ENCODE assay signal across 1 cellular context in the genomic region with DNA sequence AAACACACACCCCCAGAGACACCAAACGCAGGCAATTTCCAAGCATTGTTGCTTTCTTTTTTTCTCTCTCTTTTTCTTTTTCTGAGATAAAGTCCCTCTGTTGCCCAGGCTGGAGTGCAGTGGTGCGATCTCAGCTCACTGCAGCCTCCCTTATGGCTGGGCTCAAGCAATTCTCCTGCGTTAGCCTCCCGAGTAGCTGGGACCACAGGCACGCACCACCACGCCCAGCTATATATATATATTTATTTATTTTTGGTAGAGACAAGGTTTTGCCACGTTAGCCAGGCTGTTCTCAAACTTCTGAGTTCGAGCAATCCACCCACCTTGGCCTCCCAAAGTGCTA.
TF ChIP-seq lines count a peak whose summit lies in the region.

No MANE protein-coding gene starts in this region.

TF ChIP-seq in HepG2, 621 proteins besides CTCF, POLR2A, EP300 and RAD21:
- no peak for TF ChIP-seq MTA1 (CRISPR knock-in tag; IDR thresholded peaks at IDR 0.05; ENCODE audit: borderline replicate concordance)
- no peak for TF ChIP-seq ATRX (CRISPR knock-in tag; IDR thresholded peaks at IDR 0.05; ENCODE audit: borderline replicate concordance)
- TF ChIP-seq PAF1 (CRISPR knock-in tag; IDR thresholded peaks at IDR 0.05) = no peak
- TF ChIP-seq ZNF598 (CRISPR knock-in tag; IDR thresholded peaks at IDR 0.05; ENCODE audit: borderline replicate concordance) = no peak
- 0 out of 2 replicates have a peak, but pooled peaks have one; percentile 7 for TF ChIP-seq RCOR2 (CRISPR knock-in tag; IDR thresholded peaks at IDR 0.05)
- TF ChIP-seq KMT2B (CRISPR knock-in tag; IDR thresholded peaks at IDR 0.05) = 0 out of 2 replicates have a peak, but pooled peaks have one; percentile 3
- TF ChIP-seq TAF1 (CRISPR knock-in tag; IDR thresholded peaks at IDR 0.05) = no peak
- TF ChIP-seq, protein P1, sequence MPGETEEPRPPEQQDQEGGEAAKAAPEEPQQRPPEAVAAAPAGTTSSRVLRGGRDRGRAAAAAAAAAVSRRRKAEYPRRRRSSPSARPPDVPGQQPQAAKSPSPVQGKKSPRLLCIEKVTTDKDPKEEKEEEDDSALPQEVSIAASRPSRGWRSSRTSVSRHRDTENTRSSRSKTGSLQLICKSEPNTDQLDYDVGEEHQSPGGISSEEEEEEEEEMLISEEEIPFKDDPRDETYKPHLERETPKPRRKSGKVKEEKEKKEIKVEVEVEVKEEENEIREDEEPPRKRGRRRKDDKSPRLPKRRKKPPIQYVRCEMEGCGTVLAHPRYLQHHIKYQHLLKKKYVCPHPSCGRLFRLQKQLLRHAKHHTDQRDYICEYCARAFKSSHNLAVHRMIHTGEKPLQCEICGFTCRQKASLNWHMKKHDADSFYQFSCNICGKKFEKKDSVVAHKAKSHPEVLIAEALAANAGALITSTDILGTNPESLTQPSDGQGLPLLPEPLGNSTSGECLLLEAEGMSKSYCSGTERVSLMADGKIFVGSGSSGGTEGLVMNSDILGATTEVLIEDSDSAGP (CRISPR knock-in tag; IDR thresholded peaks at IDR 0.05; ENCODE audit: borderline replicate concordance) = no peak
- no peak for TF ChIP-seq ADNP (CRISPR knock-in tag; IDR thresholded peaks at IDR 0.05)
- TF ChIP-seq, protein P2, sequence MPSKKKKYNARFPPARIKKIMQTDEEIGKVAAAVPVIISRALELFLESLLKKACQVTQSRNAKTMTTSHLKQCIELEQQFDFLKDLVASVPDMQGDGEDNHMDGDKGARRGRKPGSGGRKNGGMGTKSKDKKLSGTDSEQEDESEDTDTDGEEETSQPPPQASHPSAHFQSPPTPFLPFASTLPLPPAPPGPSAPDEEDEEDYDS (CRISPR knock-in tag; IDR thresholded peaks at IDR 0.05) = no peak
- TF ChIP-seq, protein P3, sequence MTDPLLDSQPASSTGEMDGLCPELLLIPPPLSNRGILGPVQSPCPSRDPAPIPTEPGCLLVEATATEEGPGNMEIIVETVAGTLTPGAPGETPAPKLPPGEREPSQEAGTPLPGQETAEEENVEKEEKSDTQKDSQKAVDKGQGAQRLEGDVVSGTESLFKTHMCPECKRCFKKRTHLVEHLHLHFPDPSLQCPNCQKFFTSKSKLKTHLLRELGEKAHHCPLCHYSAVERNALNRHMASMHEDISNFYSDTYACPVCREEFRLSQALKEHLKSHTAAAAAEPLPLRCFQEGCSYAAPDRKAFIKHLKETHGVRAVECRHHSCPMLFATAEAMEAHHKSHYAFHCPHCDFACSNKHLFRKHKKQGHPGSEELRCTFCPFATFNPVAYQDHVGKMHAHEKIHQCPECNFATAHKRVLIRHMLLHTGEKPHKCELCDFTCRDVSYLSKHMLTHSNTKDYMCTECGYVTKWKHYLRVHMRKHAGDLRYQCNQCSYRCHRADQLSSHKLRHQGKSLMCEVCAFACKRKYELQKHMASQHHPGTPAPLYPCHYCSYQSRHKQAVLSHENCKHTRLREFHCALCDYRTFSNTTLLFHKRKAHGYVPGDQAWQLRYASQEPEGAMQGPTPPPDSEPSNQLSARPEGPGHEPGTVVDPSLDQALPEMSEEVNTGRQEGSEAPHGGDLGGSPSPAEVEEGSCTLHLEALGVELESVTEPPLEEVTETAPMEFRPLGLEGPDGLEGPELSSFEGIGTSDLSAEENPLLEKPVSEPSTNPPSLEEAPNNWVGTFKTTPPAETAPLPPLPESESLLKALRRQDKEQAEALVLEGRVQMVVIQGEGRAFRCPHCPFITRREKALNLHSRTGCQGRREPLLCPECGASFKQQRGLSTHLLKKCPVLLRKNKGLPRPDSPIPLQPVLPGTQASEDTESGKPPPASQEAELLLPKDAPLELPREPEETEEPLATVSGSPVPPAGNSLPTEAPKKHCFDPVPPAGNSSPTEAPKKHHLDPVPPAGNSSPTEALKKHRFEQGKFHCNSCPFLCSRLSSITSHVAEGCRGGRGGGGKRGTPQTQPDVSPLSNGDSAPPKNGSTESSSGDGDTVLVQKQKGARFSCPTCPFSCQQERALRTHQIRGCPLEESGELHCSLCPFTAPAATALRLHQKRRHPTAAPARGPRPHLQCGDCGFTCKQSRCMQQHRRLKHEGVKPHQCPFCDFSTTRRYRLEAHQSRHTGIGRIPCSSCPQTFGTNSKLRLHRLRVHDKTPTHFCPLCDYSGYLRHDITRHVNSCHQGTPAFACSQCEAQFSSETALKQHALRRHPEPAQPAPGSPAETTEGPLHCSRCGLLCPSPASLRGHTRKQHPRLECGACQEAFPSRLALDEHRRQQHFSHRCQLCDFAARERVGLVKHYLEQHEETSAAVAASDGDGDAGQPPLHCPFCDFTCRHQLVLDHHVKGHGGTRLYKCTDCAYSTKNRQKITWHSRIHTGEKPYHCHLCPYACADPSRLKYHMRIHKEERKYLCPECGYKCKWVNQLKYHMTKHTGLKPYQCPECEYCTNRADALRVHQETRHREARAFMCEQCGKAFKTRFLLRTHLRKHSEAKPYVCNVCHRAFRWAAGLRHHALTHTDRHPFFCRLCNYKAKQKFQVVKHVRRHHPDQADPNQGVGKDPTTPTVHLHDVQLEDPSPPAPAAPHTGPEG (CRISPR knock-in tag; IDR thresholded peaks at IDR 0.05) = no peak
- no peak for TF ChIP-seq ZNF775 (CRISPR knock-in tag; IDR thresholded peaks at IDR 0.05; ENCODE audit: borderline replicate concordance)
- TF ChIP-seq U2AF1 (optimal IDR thresholded peaks at IDR 0.05; ENCODE audit: low read depth, low read length) = no peak
- TF ChIP-seq, protein P4, sequence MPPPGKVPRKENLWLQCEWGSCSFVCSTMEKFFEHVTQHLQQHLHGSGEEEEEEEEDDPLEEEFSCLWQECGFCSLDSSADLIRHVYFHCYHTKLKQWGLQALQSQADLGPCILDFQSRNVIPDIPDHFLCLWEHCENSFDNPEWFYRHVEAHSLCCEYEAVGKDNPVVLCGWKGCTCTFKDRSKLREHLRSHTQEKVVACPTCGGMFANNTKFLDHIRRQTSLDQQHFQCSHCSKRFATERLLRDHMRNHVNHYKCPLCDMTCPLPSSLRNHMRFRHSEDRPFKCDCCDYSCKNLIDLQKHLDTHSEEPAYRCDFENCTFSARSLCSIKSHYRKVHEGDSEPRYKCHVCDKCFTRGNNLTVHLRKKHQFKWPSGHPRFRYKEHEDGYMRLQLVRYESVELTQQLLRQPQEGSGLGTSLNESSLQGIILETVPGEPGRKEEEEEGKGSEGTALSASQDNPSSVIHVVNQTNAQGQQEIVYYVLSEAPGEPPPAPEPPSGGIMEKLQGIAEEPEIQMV (CRISPR knock-in tag; IDR thresholded peaks at IDR 0.05; ENCODE audit: low read depth) = no peak
- TF ChIP-seq, protein P5, sequence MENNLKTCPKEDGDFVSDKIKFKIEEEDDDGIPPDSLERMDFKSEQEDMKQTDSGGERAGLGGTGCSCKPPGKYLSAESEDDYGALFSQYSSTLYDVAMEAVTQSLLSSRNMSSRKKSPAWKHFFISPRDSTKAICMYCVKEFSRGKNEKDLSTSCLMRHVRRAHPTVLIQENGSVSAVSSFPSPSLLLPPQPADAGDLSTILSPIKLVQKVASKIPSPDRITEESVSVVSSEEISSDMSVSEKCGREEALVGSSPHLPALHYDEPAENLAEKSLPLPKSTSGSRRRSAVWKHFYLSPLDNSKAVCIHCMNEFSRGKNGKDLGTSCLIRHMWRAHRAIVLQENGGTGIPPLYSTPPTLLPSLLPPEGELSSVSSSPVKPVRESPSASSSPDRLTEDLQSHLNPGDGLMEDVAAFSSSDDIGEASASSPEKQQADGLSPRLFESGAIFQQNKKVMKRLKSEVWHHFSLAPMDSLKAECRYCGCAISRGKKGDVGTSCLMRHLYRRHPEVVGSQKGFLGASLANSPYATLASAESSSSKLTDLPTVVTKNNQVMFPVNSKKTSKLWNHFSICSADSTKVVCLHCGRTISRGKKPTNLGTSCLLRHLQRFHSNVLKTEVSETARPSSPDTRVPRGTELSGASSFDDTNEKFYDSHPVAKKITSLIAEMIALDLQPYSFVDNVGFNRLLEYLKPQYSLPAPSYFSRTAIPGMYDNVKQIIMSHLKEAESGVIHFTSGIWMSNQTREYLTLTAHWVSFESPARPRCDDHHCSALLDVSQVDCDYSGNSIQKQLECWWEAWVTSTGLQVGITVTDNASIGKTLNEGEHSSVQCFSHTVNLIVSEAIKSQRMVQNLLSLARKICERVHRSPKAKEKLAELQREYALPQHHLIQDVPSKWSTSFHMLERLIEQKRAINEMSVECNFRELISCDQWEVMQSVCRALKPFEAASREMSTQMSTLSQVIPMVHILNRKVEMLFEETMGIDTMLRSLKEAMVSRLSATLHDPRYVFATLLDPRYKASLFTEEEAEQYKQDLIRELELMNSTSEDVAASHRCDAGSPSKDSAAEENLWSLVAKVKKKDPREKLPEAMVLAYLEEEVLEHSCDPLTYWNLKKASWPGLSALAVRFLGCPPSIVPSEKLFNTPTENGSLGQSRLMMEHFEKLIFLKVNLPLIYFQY (CRISPR knock-in tag; IDR thresholded peaks at IDR 0.05; ENCODE audit: borderline replicate concordance) = peak; percentile 7; the same call in 1 of the 2 replicates
- no peak for TF ChIP-seq RNF2 (conservative IDR thresholded peaks at IDR 0.05; ENCODE audit: low read depth)
- TF ChIP-seq, protein P6, sequence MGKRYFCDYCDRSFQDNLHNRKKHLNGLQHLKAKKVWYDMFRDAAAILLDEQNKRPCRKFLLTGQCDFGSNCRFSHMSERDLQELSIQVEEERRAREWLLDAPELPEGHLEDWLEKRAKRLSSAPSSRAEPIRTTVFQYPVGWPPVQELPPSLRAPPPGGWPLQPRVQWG (CRISPR knock-in tag; IDR thresholded peaks at IDR 0.05; ENCODE audit: borderline replicate concordance, low read depth) = no peak
- TF ChIP-seq TCF7L2 (IDR thresholded peaks at IDR 0.05; ENCODE audit: low read depth, low read length) = no peak
- TF ChIP-seq KDM5A (IDR thresholded peaks at IDR 0.05; ENCODE audit: borderline replicate concordance, low read length) = no peak
- no peak for TF ChIP-seq MED13 (CRISPR knock-in tag; IDR thresholded peaks at IDR 0.05)
- TF ChIP-seq, protein P7, sequence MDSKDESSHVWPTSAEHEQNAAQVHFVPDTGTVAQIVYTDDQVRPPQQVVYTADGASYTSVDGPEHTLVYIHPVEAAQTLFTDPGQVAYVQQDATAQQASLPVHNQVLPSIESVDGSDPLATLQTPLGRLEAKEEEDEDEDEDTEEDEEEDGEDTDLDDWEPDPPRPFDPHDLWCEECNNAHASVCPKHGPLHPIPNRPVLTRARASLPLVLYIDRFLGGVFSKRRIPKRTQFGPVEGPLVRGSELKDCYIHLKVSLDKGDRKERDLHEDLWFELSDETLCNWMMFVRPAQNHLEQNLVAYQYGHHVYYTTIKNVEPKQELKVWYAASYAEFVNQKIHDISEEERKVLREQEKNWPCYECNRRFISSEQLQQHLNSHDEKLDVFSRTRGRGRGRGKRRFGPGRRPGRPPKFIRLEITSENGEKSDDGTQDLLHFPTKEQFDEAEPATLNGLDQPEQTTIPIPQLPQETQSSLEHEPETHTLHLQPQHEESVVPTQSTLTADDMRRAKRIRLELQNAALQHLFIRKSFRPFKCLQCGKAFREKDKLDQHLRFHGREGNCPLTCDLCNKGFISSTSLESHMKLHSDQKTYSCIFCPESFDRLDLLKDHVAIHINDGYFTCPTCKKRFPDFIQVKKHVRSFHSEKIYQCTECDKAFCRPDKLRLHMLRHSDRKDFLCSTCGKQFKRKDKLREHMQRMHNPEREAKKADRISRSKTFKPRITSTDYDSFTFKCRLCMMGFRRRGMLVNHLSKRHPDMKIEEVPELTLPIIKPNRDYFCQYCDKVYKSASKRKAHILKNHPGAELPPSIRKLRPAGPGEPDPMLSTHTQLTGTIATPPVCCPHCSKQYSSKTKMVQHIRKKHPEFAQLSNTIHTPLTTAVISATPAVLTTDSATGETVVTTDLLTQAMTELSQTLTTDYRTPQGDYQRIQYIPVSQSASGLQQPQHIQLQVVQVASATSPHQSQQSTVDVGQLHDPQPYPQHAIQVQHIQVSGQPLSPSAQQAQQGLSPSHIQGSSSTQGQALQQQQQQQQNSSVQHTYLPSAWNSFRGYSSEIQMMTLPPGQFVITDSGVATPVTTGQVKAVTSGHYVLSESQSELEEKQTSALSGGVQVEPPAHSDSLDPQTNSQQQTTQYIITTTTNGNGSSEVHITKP (CRISPR knock-in tag; IDR thresholded peaks at IDR 0.05; ENCODE audit: low read depth) = peak; percentile 13; the same call in 1 of the 2 replicates
- TF ChIP-seq NR1H2 (CRISPR knock-in tag; IDR thresholded peaks at IDR 0.05; ENCODE audit: borderline replicate concordance, low read depth) = no peak
- no peak for TF ChIP-seq POLR2G (IDR thresholded peaks at IDR 0.05; ENCODE audit: low read depth, low read length)
- TF ChIP-seq ZNF780A (CRISPR knock-in tag; IDR thresholded peaks at IDR 0.05) = no peak
- no peak for TF ChIP-seq HES4 (CRISPR knock-in tag; IDR thresholded peaks at IDR 0.05; ENCODE audit: borderline replicate concordance)
- no peak for TF ChIP-seq HDAC2 (CRISPR knock-in tag; IDR thresholded peaks at IDR 0.05)
- TF ChIP-seq ZNF460 (CRISPR knock-in tag; IDR thresholded peaks at IDR 0.05; ENCODE audit: borderline replicate concordance) = peak; percentile 56; the same call in 1 of the 2 replicates
- 0 out of 2 replicates have a peak, but pooled peaks have one; percentile 20 for TF ChIP-seq ZNF350 (CRISPR knock-in tag; IDR thresholded peaks at IDR 0.05; ENCODE audit: borderline replicate concordance, low read depth)
- no peak for TF ChIP-seq ZNF878 (CRISPR knock-in tag; IDR thresholded peaks at IDR 0.05)
- no peak for TF ChIP-seq ZNF790 (CRISPR knock-in tag; IDR thresholded peaks at IDR 0.05; ENCODE audit: borderline replicate concordance)
- TF ChIP-seq ZNF564 (CRISPR knock-in tag; IDR thresholded peaks at IDR 0.05) = no peak
- no peak for TF ChIP-seq MBD4 (IDR thresholded peaks at IDR 0.05; ENCODE audit: borderline replicate concordance, low read length)
- 0 out of 2 replicates have a peak, but pooled peaks have one; percentile 26 for TF ChIP-seq ZBTB7B (CRISPR knock-in tag; IDR thresholded peaks at IDR 0.05)
- no peak for TF ChIP-seq CENPX (CRISPR knock-in tag; IDR thresholded peaks at IDR 0.05)
- TF ChIP-seq HOXA3 (CRISPR knock-in tag; IDR thresholded peaks at IDR 0.05) = no peak
- no peak for TF ChIP-seq MATR3 (CRISPR knock-in tag; IDR thresholded peaks at IDR 0.05)
- TF ChIP-seq, protein P8, sequence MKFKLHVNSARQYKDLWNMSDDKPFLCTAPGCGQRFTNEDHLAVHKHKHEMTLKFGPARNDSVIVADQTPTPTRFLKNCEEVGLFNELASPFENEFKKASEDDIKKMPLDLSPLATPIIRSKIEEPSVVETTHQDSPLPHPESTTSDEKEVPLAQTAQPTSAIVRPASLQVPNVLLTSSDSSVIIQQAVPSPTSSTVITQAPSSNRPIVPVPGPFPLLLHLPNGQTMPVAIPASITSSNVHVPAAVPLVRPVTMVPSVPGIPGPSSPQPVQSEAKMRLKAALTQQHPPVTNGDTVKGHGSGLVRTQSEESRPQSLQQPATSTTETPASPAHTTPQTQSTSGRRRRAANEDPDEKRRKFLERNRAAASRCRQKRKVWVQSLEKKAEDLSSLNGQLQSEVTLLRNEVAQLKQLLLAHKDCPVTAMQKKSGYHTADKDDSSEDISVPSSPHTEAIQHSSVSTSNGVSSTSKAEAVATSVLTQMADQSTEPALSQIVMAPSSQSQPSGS (CRISPR knock-in tag; IDR thresholded peaks at IDR 0.05) = no peak
TF ChIP-seq in HepG2: peak in this region for 7.
